14 cellular contexts compared by ENCODE assay signal in the genomic region with DNA sequence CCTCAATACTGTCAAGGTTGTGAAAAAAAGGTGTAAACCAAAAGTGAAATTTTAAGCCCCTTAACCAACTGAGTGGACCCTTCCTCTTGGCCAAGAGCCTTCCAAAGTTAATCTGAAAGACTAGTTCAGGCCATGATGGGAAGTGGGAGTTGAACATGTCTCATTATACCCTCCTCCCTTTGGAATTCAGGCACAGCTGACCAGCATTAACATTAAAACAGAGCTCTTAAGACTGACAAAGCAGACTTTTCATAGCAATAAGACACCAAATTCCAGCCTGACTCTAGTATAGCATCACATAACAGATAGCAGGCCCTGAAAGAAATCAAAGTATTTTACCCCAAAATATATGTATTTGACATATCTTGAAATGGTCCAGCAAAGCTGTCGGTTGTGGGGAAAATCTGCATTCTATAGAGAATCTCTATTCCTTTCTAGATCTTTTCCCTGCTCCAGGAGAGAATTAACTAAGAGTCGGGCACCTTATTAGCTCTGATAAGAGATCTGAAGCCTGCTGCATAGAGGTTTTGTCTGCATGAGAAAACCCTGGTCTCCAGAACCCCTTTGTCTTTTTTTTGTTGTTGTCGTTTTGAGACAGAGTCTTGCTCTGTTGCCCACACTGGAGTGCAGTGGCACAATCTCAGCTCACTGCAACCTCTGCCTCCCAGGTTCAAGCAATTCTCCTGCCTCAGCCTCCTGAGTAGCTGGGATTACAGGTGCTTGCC. TPM values are rescaled to one million over a fixed set of nuclear protein-coding genes. Genes with fewer than 3 reads are reported as not detected.
DNase-seq lines count a peak whose midpoint lies in the region; ATAC-seq, FAIRE-seq and TF ChIP-seq lines count a peak whose summit lies in the region.
"Not testable (repeated sequence)": the region's sequence is repeated elsewhere in the genome, so short reads cannot be mapped to it uniquely, and the experiment has no call there.
"Had no signal": no experiment of that assay in that cellular context is flagged by ENCODE, and none has a peak within 500 bp of the region (broad histone marks: within the 10 kb centered on the region; RNA-seq: fewer than 3 reads in every experiment).

No MANE protein-coding gene starts in this region.

- peak overlapping the region; percentile 95; the same call in 1 of the 2 replicates for H2BK5ac ChIP-seq in H1 (ENCODE audit: low read depth, low read length)

- CTCF ChIA-PET in H1 (lab: Charles Lee; ENCODE audit: partially characterized antibody), result interaction anchor here (0.8 to 1.3 kb wide), 4 partner anchors 14 to 132 kb away, joined by 3 to 4 read pairs (median 3); no protein-coding TSS in a partner anchor

- H3K9me3 Mint-ChIP-seq in GM23338, nephron: not testable (repeated sequence)

- not testable (repeated sequence) for H3K9ac ChIP-seq in HUES6 (ENCODE audit: low read length); NT2/D1 (ENCODE audit: insufficient read length, low read depth); H1 (replicated peaks in 1 of 4; ENCODE audit: extremely low read depth in 1 of 4, low read depth in 3 of 4, low read length in 3 of 4); iPS-20b (ENCODE audit: low read depth, low read length)

- WGBS in H1 (ENCODE audit: extremely low coverage in 1 of 2, insufficient coverage in 1 of 2, insufficient read length in 1 of 2, insufficient replicate concordance in 2 of 2, low coverage in 1 of 2, low lambda C conversion rate in 2 of 2, missing lambda C conversion rate in 1 of 2), 2 experiments, result 51% methylated on average over 3 of the region's 3 CpGs; no CpG with 5 or more reads in 1 of the 2 experiments

- not testable (repeated sequence) for H3K27me3 Mint-ChIP-seq in GM23338 (ENCODE audit: insufficient read depth, low read depth, poor library complexity); nephron (ENCODE audit: low read depth)

- not testable (repeated sequence) for H3K23me2 ChIP-seq in H1 (ENCODE audit: low read depth, low read length)

- H3K79me2 ChIP-seq in GM23338 (replicated peaks; ENCODE audit: insufficient read depth); H1 (ENCODE audit: control insufficient read depth in 1 of 2, insufficient read depth in 2 of 2, low read length in 2 of 2): not testable (repeated sequence)

- H3K4ac ChIP-seq in H1 (replicated peaks; ENCODE audit: insufficient read length, low read depth, low read length), result not testable (repeated sequence)

- not testable (repeated sequence) for H2AFZ ChIP-seq in GM23338; H1 (ENCODE audit: low read length)

- not testable (repeated sequence) for H2AK5ac ChIP-seq in H1 (ENCODE audit: low read depth, low read length)

- not testable (repeated sequence) for H2BK12ac ChIP-seq in H1 (ENCODE audit: low read depth, low read length)

- not testable (repeated sequence) for H4K5ac ChIP-seq in H1 (ENCODE audit: insufficient read length, low read depth, low read length)

- in situ Hi-C loops in HAP-1 (cut with MboI; ENCODE audit: low sequenced_read_pairs), result not testable (repeated sequence)

- not testable (repeated sequence) for TF ChIP-seq CTCF in GM23338 (conservative IDR thresholded peaks at IDR 0.05; ENCODE audit: low read depth in 2 of 2); H1 (IDR thresholded peaks at IDR 0.05; ENCODE audit: control extremely low read depth in 1 of 3, insufficient read depth in 1 of 3, low read depth in 1 of 3, low read length in 3 of 3); nephron (IDR thresholded peaks at IDR 0.05; ENCODE audit: unreplicated experiment in 3 of 3)

- H2BK15ac ChIP-seq in H1 (ENCODE audit: low read length), result not testable (repeated sequence)

- not testable (repeated sequence) for H3K23ac ChIP-seq in H1 (ENCODE audit: insufficient read length)

- not testable (repeated sequence) for H3K4me3 ChIP-seq in GM23338; HAP-1; NT2/D1 (ENCODE audit: insufficient read length, low read depth)
- H3K4me3 ChIP-seq in HUES6 (ENCODE audit: low read depth, low read length), result peak overlapping the region; percentile 37; the same call in 1 of the 2 replicates
- peak overlapping the region in 1 of 4 experiments; percentile 21; a peak in 1 of 8 replicates for H3K4me3 ChIP-seq in H1 (ENCODE audit: extremely low read depth in 1 of 4, insufficient read depth in 2 of 4, low read depth in 3 of 4, low read length in 4 of 4)
- H3K4me3 ChIP-seq in iPS-20b (ENCODE audit: low read length), result peak overlapping the region; percentile 45; the same call in 1 of the 2 replicates

- not testable (repeated sequence) for TF ChIP-seq EP300 in H1 (IDR thresholded peaks at IDR 0.05; ENCODE audit: borderline replicate concordance in 1 of 2, low read depth in 2 of 2, low read length in 2 of 2)

- TF ChIP-seq POLR2A in H1 (IDR thresholded peaks at IDR 0.05; ENCODE audit: control extremely low read depth in 1 of 2, low read depth in 2 of 2, low read length in 2 of 2), result not testable (repeated sequence)

- not testable (repeated sequence) for H2BK120ac ChIP-seq in H1 (replicated peaks; ENCODE audit: low read depth, low read length)

- not testable (repeated sequence) for H3K27me3 ChIP-seq in GM23338 (ENCODE audit: insufficient read depth); HAP-1 (ENCODE audit: low read depth); HUES6 (ENCODE audit: control insufficient read depth, insufficient read depth, low read length); NT2/D1 (ENCODE audit: insufficient read depth, insufficient read length); H1 (replicated peaks in 1 of 4; ENCODE audit: control insufficient read depth in 3 of 4, extremely low read depth in 1 of 4, insufficient read depth in 3 of 4, low read length in 3 of 4); iPS-20b (ENCODE audit: insufficient read depth, low read length)

- ATAC-seq in GM23338, result peak; percentile 84

- not testable (repeated sequence) for H3F3A ChIP-seq in GM23338 (replicated peaks; ENCODE audit: low read depth)

- not testable (repeated sequence) for H3K36me3 Mint-ChIP-seq in GM23338 (ENCODE audit: low read depth); nephron (ENCODE audit: low read depth)

- H3K9me3 ChIP-seq in HAP-1; HUES6 (ENCODE audit: control insufficient read depth, insufficient read depth, low read depth, low read length); NT2/D1 (ENCODE audit: insufficient read depth, low read length); H1 (ENCODE audit: insufficient read depth in 2 of 2, low read depth in 1 of 2, low read length in 1 of 2); iPS-20b (ENCODE audit: insufficient read depth, low read depth, low read length): not testable (repeated sequence)

- not testable (repeated sequence) for H3K36me3 ChIP-seq in GM23338 (ENCODE audit: insufficient read depth); HAP-1 (replicated peaks); HUES6 (ENCODE audit: control insufficient read depth, insufficient read depth, low read length); NT2/D1 (ENCODE audit: insufficient read depth, insufficient read length, low read length); H1 (ENCODE audit: control insufficient read depth in 2 of 4, insufficient read depth in 4 of 4, low read length in 3 of 4); iPS-20b (ENCODE audit: insufficient read depth, low read depth, low read length)

- H3K4me1 Mint-ChIP-seq in GM23338, result peaks cover 27% of the 10 kb centered on the region; the same call in 2 of the 3 replicates
- peaks cover 44% of the 10 kb centered on the region for H3K4me1 Mint-ChIP-seq in nephron

- peaks cover 20% of the 10 kb centered on the region for H3K4me1 ChIP-seq in GM23338 (ENCODE audit: insufficient read depth)
- H3K4me1 ChIP-seq in HAP-1, result peaks cover 20% of the 10 kb centered on the region
- peaks cover 25% of the 10 kb centered on the region for H3K4me1 ChIP-seq in HUES6 (ENCODE audit: control insufficient read depth, insufficient read depth, low read length)
- not testable (repeated sequence) for H3K4me1 ChIP-seq in NT2/D1 (ENCODE audit: insufficient read depth, insufficient read length); H1 (replicated peaks in 1 of 4; ENCODE audit: control insufficient read depth in 3 of 4, insufficient read depth in 4 of 4, low read length in 3 of 4)
- peaks cover 19% of the 10 kb centered on the region for H3K4me1 ChIP-seq in iPS-20b (ENCODE audit: insufficient read depth, low read length)

- H3K14ac ChIP-seq in H1 (ENCODE audit: insufficient read length), result not testable (repeated sequence)

- not testable (repeated sequence) for H3K9me2 ChIP-seq in GM23338 (ENCODE audit: insufficient read depth)

- peak; percentile 75 for FAIRE-seq in H1 (lab: Jason Lieb, UNC)

- POLR2A ChIA-PET in H1 (lab: Charles Lee; ENCODE audit: partially characterized antibody), result not testable (repeated sequence)

- H3K4me3 Mint-ChIP-seq in GM23338, nephron: not testable (repeated sequence)

- not testable (repeated sequence) for H3K18ac ChIP-seq in H1 (ENCODE audit: extremely low read depth, low read length)

- not testable (repeated sequence) for H3K56ac ChIP-seq in H1 (replicated peaks; ENCODE audit: insufficient read length, low read depth, low read length)

- H3K27ac ChIP-seq in GM23338 (ENCODE audit: low read depth) (peak overlapping the region; percentile 66), HUES6 (ENCODE audit: low read depth, low read length) (peak overlapping the region; percentile 63), iPS-20b (ENCODE audit: low read length) (peak overlapping the region; percentile 32)
- H3K27ac ChIP-seq in H1 (ENCODE audit: low read depth, low read length), result not testable (repeated sequence)

- H3K4me2 ChIP-seq in GM23338 (peak overlapping the region; percentile 30), H1 (ENCODE audit: insufficient read depth in 1 of 2, low read depth in 2 of 2, low read length in 2 of 2) (peak overlapping the region in 1 of 2 experiments; percentile 37; a peak in 2 of 4 replicates)

- H3K27ac Mint-ChIP-seq in GM23338, result peak overlapping the region; percentile 13; the same call in 1 of the 2 replicates
- peak overlapping the region in 2 of 3 experiments; percentile 14 for H3K27ac Mint-ChIP-seq in nephron

- not testable (repeated sequence) for H3K79me1 ChIP-seq in H1 (ENCODE audit: low read depth, low read length)

- peak; percentile 68 for DNase-seq in GM23338 (ENCODE audit: low spot score)
- peak; percentile 57 to 86 for DNase-seq in HAP-1 (ENCODE audit: low spot score in 2 of 2)
- peak; percentile 54 for DNase-seq in NT2/D1 (ENCODE audit: low read depth, low spot score)
- not testable (repeated sequence) for DNase-seq in H1 (ENCODE audit: low read depth in 1 of 2, low spot score in 2 of 2)

- TF ChIP-seq RAD21 in H1 (IDR thresholded peaks at IDR 0.05 in 1 of 2, conservative IDR thresholded peaks at IDR 0.05 in 1 of 2; ENCODE audit: low read depth in 2 of 2, low read length in 2 of 2), result not testable (repeated sequence)

- not testable (repeated sequence) for H4K8ac ChIP-seq in H1 (ENCODE audit: extremely low read depth, insufficient read depth, low read length)

- H4K20me1 ChIP-seq in GM23338 (replicated peaks; ENCODE audit: insufficient read depth); H1 (replicated peaks in 1 of 2; ENCODE audit: control insufficient read depth in 1 of 2, insufficient read depth in 2 of 2, low read length in 2 of 2): not testable (repeated sequence)

- not testable (repeated sequence) for H4K91ac ChIP-seq in H1 (replicated peaks; ENCODE audit: insufficient read length, low read length)

- H2BK20ac ChIP-seq in H1 (ENCODE audit: low read length), result not testable (repeated sequence)

RNA-seq across cellular contexts. Expression of a gene that starts 43.2 kb away (rescaled TPM):
- total RNA-seq in GM23338 (2014; rRNA removed; shearing (Covaris generic)), result 0.03 TPM in 1 of 2 replicates, not detected in the other
- polyA plus RNA-seq in GM23338 (2016; fragmentation: Nextera tagmentation; extraction: Ambion mirVana) (not detected in 2 replicates), H1 (2011; rRNA removed) (not detected in 2 replicates)
- not detected in 2 replicates for total RNA-seq in H1 (2021; fragmentation: NEBNext Ultra II Directional; extraction: Animal tissue kit (Norgen Biotek cat#: 25700))
- not detected for polyA plus RNA-seq in H1 (2011; cell fraction: cytosol; rRNA removed)
- polyA plus RNA-seq in H1 (2011; cell fraction: nucleus; rRNA removed), result 0.07 TPM
- polyA plus RNA-seq in H1 (2012, experiment 1 of 2), result not detected in 4 replicates
- polyA plus RNA-seq in H1 (2012, experiment 2 of 2), result not detected
- polyA plus RNA-seq in H1 (2013, experiment 1 of 2), result not detected
- not detected for polyA plus RNA-seq in H1 (2013, experiment 2 of 2)
- polyA minus RNA-seq in H1 (2011; rRNA and poly(A)+ RNA removed), result 0.38 TPM in 1 of 2 replicates, not detected in the other
- polyA minus RNA-seq in H1 (2011; cell fraction: cytosol; rRNA and poly(A)+ RNA removed), result not detected
- 0.40 TPM for polyA minus RNA-seq in H1 (2011; cell fraction: nucleus; rRNA and poly(A)+ RNA removed)
- total RNA-seq: A673; CD4-positive, alpha-beta memory T cell; CD4-positive, CD25-positive, alpha-beta regulatory T cell; CD8-positive, alpha-beta memory T cell; Daoy had no signal
- polyA plus RNA-seq: AG04450; CD14-positive monocyte; CD4-positive, alpha-beta memory T cell; CD4-positive, CD25-positive, alpha-beta regulatory T cell; CD8-positive, alpha-beta memory T cell had no signal
